ENCODE assay signal across 8 cellular contexts in genomic region chr12:12720637-12721250, GRCh38. TPM values are rescaled to one million over a fixed set of nuclear protein-coding genes. Genes with fewer than 3 reads are reported as not detected.
DNase-seq lines count a peak whose midpoint lies in the region; ATAC-seq and TF ChIP-seq lines count a peak whose summit lies in the region.

No MANE protein-coding gene starts in this region.

- H3K79me2 ChIP-seq in ACC112 (ENCODE audit: control insufficient read depth, insufficient read depth, low read length, unreplicated experiment) = peaks cover 70% of the 10 kb centered on the region
- H3K79me2 ChIP-seq in GM23248 (ENCODE audit: insufficient read depth) = peaks cover 65% of the 10 kb centered on the region

- peak; percentile 45 for DNase-seq in GM23248
- DNase-seq in activated CD8-positive, alpha-beta T cell treated with anti-CD3 and anti-CD28 coated beads, Interleukin-2, amount 10 ng/mL, durations not matched to agents 7 days and 5 days = no peak
- DNase-seq in right lobe of liver = no peak
- DNase-seq in COLO668 (lab: John Stamatoyannopoulos, UW; ENCODE audit: unreplicated experiment) = no peak
- no peak for DNase-seq in kidney tubule cell (ENCODE audit: low spot score)
- DNase-seq in glutamatergic neuron = no peak

- H2AFZ ChIP-seq in ACC112 (ENCODE audit: low read length, unreplicated experiment) (no peak overlapping the region), GM23248 (no peak overlapping the region)

- H3K36me3 ChIP-seq in ACC112 (ENCODE audit: insufficient read depth, low read length) (peaks cover 19% of the 10 kb centered on the region), GM23248 (ENCODE audit: low read depth) (peaks cover 27% of the 10 kb centered on the region; the same call in 1 of the 2 replicates), right lobe of liver (peaks cover 0 to 19% (median 5%) of the 10 kb centered on the region in 4 donors)

- peak overlapping the region; percentile 99 for H3K4me3 Mint-ChIP-seq in activated CD8-positive, alpha-beta T cell treated with anti-CD3 and anti-CD28 coated beads, Interleukin-2, amount 10 ng/mL, durations not matched to agents 7 days and 5 days
- no peak overlapping the region for H3K4me3 Mint-ChIP-seq in glutamatergic neuron (ENCODE audit: unreplicated experiment)

- H3K27ac ChIP-seq in ACC112 (ENCODE audit: low read depth, low read length) = peak overlapping the region; percentile 97
- peak overlapping the region; percentile 94 for H3K27ac ChIP-seq in GM23248
- peak overlapping the region; percentile 99 to 100 (median 99) for H3K27ac ChIP-seq in right lobe of liver

- peak overlapping the region; percentile 95 for H3K4me3 ChIP-seq in ACC112 (ENCODE audit: low read depth, low read length)
- H3K4me3 ChIP-seq in GM23248 = peak overlapping the region; percentile 90
- no peak overlapping the region for H3K4me3 ChIP-seq in right lobe of liver

- in situ Hi-C loops in GM23248 (cut with MboI) = loop anchor here (25.0 kb wide), 2 partner anchors 633 to 1133 kb away; no protein-coding TSS in a partner anchor

- peak overlapping the region; percentile 89 for H3K4me2 ChIP-seq in GM23248 (ENCODE audit: unreplicated experiment)

- H3K9me3 ChIP-seq in GM23248 (ENCODE audit: low read depth) (no peaks in the 10 kb centered on the region), right lobe of liver (no peaks in the 10 kb centered on the region)

- no peak for TF ChIP-seq POLR2A in right lobe of liver (IDR thresholded peaks at IDR 0.05)

- intact Hi-C loops in right lobe of liver (cut with DNase I) = no loop called here

- peaks cover 1% of the 10 kb centered on the region for H3K4me1 Mint-ChIP-seq in activated CD8-positive, alpha-beta T cell treated with anti-CD3 and anti-CD28 coated beads, Interleukin-2, amount 10 ng/mL, durations not matched to agents 7 days and 5 days (ENCODE audit: low read depth)
- peaks cover 18% of the 10 kb centered on the region for H3K4me1 Mint-ChIP-seq in glutamatergic neuron (ENCODE audit: low read depth, unreplicated experiment)

- H3K9me3 Mint-ChIP-seq in activated CD8-positive, alpha-beta T cell treated with anti-CD3 and anti-CD28 coated beads, Interleukin-2, amount 10 ng/mL, durations not matched to agents 7 days and 5 days (ENCODE audit: insufficient read depth) = no peaks in the 10 kb centered on the region
- peaks cover 12% of the 10 kb centered on the region for H3K9me3 Mint-ChIP-seq in glutamatergic neuron (ENCODE audit: unreplicated experiment)

- ATAC-seq in activated CD8-positive, alpha-beta T cell treated with anti-CD3 and anti-CD28 coated beads, Interleukin-2, amount 10 ng/mL, durations not matched to agents 7 days and 5 days = no peak
- no peak for ATAC-seq in right lobe of liver
- ATAC-seq in HG03139 (IDR thresholded peaks at IDR 0.05; ENCODE audit: unreplicated experiment) = no peak

- H3K4me1 ChIP-seq in ACC112 (ENCODE audit: control insufficient read depth, insufficient read depth, low read length, unreplicated experiment) (peaks cover 20% of the 10 kb centered on the region), GM23248 (ENCODE audit: insufficient read depth) (peaks cover 43% of the 10 kb centered on the region), right lobe of liver (peaks cover 0 to 38% (median 15%) of the 10 kb centered on the region in 4 donors)

- H3K27me3 ChIP-seq in ACC112 (ENCODE audit: insufficient read depth, low read length) = no peaks in the 10 kb centered on the region
- H3K27me3 ChIP-seq in GM23248 (replicated peaks; ENCODE audit: insufficient read depth) = no peaks in the 10 kb centered on the region
- H3K27me3 ChIP-seq in right lobe of liver = no peaks in the 10 kb centered on the region

- no peak for TF ChIP-seq CTCF in right lobe of liver (IDR thresholded peaks at IDR 0.05)
- TF ChIP-seq CTCF in glutamatergic neuron (IDR thresholded peaks at IDR 0.05; ENCODE audit: partially characterized antibody, unreplicated experiment) = no peak

- H3F3A ChIP-seq in GM23248 (ENCODE audit: insufficient read depth) = peaks cover 51% of the 10 kb centered on the region

- peak overlapping the region; percentile 96 for H3K27ac Mint-ChIP-seq in activated CD8-positive, alpha-beta T cell treated with anti-CD3 and anti-CD28 coated beads, Interleukin-2, amount 10 ng/mL, durations not matched to agents 7 days and 5 days
- H3K27ac Mint-ChIP-seq in glutamatergic neuron (ENCODE audit: unreplicated experiment) = no peak overlapping the region

- peaks cover 76% of the 10 kb centered on the region for H3K36me3 Mint-ChIP-seq in activated CD8-positive, alpha-beta T cell treated with anti-CD3 and anti-CD28 coated beads, Interleukin-2, amount 10 ng/mL, durations not matched to agents 7 days and 5 days (ENCODE audit: low read depth)
- H3K36me3 Mint-ChIP-seq in glutamatergic neuron (ENCODE audit: unreplicated experiment) = no peaks in the 10 kb centered on the region

- H4K20me1 ChIP-seq in GM23248 (ENCODE audit: insufficient read depth) = no peaks in the 10 kb centered on the region

- WGBS in GM23248 (ENCODE audit: low coverage in 1 of 2, low lambda C conversion rate in 2 of 2, missing lambda C conversion rate in 2 of 2), 2 experiments = 29 to 31% methylated on average over 6 of the region's 6 CpGs
- WGBS in right lobe of liver (ENCODE audit: insufficient coverage, low coverage, low lambda C conversion rate, missing lambda C conversion rate) = 28% methylated on average over 6 of the region's 6 CpGs

- H3K9ac ChIP-seq in GM23248 = peak overlapping the region; percentile 97

- POLR2A ChIA-PET in activated CD8-positive, alpha-beta T cell treated with anti-CD3 and anti-CD28 coated beads, Interleukin-2, amount 10 ng/mL, durations not matched to agents 7 days and 5 days (lab: Charles Lee) = interaction anchor here (0.5 to 16.1 kb wide), 15 partner anchors 9 to 364 kb away, joined by 3 to 516 read pairs (median 8); partner anchors contain the start of genes BORCS5 and GPR19

- CTCF ChIA-PET in activated CD8-positive, alpha-beta T cell treated with anti-CD3 and anti-CD28 coated beads, Interleukin-2, amount 10 ng/mL, durations not matched to agents 7 days and 5 days (lab: Charles Lee) = interaction anchor here (0.6 to 4.7 kb wide), 3 partner anchors 15 to 451 kb away, joined by 3 to 36 read pairs (median 10); partner anchors contain the start of gene BORCS5

- no peaks in the 10 kb centered on the region for H3K27me3 Mint-ChIP-seq in activated CD8-positive, alpha-beta T cell treated with anti-CD3 and anti-CD28 coated beads, Interleukin-2, amount 10 ng/mL, durations not matched to agents 7 days and 5 days (ENCODE audit: low read depth)
- H3K27me3 Mint-ChIP-seq in glutamatergic neuron (ENCODE audit: unreplicated experiment) = peaks cover 6% of the 10 kb centered on the region

- no peaks in the 10 kb centered on the region for H3K9me2 ChIP-seq in GM23248 (ENCODE audit: insufficient read depth)

RNA-seq across cellular contexts. Expression of gene CDKN1B, which starts 3.6 kb away (rescaled TPM):
- 24.4 and 27.9 TPM in 2 replicates for total RNA-seq in GM23248 (2014; rRNA removed; shearing (Covaris generic))
- polyA plus RNA-seq in GM23248 (2016; fragmentation: Nextera tagmentation; extraction: Ambion mirVana) = 3.4 TPM in 2 replicates
- 10 to 100 TPM; 90.5 to 96.7 TPM for total RNA-seq in activated CD8-positive, alpha-beta T cell treated with anti-CD3 and anti-CD28 coated beads, Interleukin-2, amount 10 ng/mL, durations not matched to agents 7 days and 5 days
- total RNA-seq in right lobe of liver (10 to 100 TPM; 18.3 to 28.6 (median 24.5) TPM), glutamatergic neuron (ENCODE audit: unreplicated experiment) (36.0 TPM)

RNA-seq across cellular contexts. Expression of gene GPR19, which starts 24.8 kb away (rescaled TPM):
- total RNA-seq in GM23248 (2014; rRNA removed; shearing (Covaris generic)) = not detected in 2 replicates
- 0.18 TPM in 1 of 2 replicates, not detected in the other for polyA plus RNA-seq in GM23248 (2016; fragmentation: Nextera tagmentation; extraction: Ambion mirVana)
- total RNA-seq in activated CD8-positive, alpha-beta T cell treated with anti-CD3 and anti-CD28 coated beads, Interleukin-2, amount 10 ng/mL, durations not matched to agents 7 days and 5 days = 10 to 100 TPM in 1 of 2 experiments, 1 to 10 TPM in 1; 7.9 to 11.0 TPM
- total RNA-seq in right lobe of liver (under 1 TPM in 1 of 6 experiments, not detected in 5; 0.11 TPM), glutamatergic neuron (ENCODE audit: unreplicated experiment) (12.4 TPM)

Comparison
In these comparisons a context has a peak if more than half of its experiments do, and no peak if none do; other contexts are left out.
1. H3K4me3 ChIP-seq: peak in ACC112 (single experiment) and GM23248 (single experiment); none in right lobe of liver (0 of 3).
2. Peak in every context shown above with its lines, with median percentiles within 50 percentile points of each other: H3K27ac ChIP-seq.